ENCODE assay signal across 1 cellular context in the genomic region with DNA sequence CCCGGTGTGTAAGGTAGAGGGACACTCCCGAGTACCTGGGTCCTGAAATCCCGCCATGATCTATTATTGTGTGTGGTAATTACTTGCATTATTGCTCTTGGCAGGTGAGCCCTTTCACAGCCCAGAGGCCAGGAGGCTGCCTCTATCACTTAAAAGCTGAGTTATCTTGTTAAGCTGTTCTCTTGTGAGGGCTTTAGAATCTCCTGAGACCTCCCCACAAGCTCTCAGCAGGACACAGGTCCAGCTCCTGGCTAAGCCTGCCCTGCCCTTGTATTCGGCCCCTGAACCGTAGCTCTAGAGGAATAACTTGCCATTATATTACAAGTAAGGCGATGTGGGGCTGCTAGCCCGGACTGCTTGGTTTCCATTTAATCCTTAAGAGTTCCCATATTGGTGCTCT.
TF ChIP-seq lines count a peak whose summit lies in the region.

No MANE protein-coding gene starts in this region.

TF ChIP-seq in IMR-90, 13 proteins besides CTCF, POLR2A, EP300 and RAD21 (continued from another document):
- TF ChIP-seq CHD1 (IDR thresholded peaks at IDR 0.05; ENCODE audit: low read depth, low read length) = no peak
- TF ChIP-seq FOS (IDR thresholded peaks at IDR 0.05; ENCODE audit: low read depth, low read length) = no peak
- TF ChIP-seq, protein P1, sequence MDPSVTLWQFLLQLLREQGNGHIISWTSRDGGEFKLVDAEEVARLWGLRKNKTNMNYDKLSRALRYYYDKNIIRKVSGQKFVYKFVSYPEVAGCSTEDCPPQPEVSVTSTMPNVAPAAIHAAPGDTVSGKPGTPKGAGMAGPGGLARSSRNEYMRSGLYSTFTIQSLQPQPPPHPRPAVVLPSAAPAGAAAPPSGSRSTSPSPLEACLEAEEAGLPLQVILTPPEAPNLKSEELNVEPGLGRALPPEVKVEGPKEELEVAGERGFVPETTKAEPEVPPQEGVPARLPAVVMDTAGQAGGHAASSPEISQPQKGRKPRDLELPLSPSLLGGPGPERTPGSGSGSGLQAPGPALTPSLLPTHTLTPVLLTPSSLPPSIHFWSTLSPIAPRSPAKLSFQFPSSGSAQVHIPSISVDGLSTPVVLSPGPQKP (IDR thresholded peaks at IDR 0.05; ENCODE audit: borderline replicate concordance, low read depth, low read length) = no peak
- no peak for TF ChIP-seq MAZ (IDR thresholded peaks at IDR 0.05; ENCODE audit: borderline replicate concordance, low read depth, low read length)
- no peak for TF ChIP-seq MXI1 (IDR thresholded peaks at IDR 0.05; ENCODE audit: borderline replicate concordance, low read depth, low read length)
- no peak for TF ChIP-seq CEBPB (IDR thresholded peaks at IDR 0.05; ENCODE audit: low read depth, low read length)
- TF ChIP-seq, protein P2, sequence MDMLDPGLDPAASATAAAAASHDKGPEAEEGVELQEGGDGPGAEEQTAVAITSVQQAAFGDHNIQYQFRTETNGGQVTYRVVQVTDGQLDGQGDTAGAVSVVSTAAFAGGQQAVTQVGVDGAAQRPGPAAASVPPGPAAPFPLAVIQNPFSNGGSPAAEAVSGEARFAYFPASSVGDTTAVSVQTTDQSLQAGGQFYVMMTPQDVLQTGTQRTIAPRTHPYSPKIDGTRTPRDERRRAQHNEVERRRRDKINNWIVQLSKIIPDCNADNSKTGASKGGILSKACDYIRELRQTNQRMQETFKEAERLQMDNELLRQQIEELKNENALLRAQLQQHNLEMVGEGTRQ (IDR thresholded peaks at IDR 0.05; ENCODE audit: low read depth, low read length) = no peak
- TF ChIP-seq NFE2L2 (IDR thresholded peaks at IDR 0.05; ENCODE audit: low read depth, low read length) = no peak
- no peak for TF ChIP-seq RCOR1 (IDR thresholded peaks at IDR 0.05; ENCODE audit: insufficient replicate concordance, low read length)
- TF ChIP-seq MAFK (IDR thresholded peaks at IDR 0.05; ENCODE audit: low read depth, low read length) = no peak
